Comparison of ENCODE assay signal across 1 cellular context in the genomic region with DNA sequence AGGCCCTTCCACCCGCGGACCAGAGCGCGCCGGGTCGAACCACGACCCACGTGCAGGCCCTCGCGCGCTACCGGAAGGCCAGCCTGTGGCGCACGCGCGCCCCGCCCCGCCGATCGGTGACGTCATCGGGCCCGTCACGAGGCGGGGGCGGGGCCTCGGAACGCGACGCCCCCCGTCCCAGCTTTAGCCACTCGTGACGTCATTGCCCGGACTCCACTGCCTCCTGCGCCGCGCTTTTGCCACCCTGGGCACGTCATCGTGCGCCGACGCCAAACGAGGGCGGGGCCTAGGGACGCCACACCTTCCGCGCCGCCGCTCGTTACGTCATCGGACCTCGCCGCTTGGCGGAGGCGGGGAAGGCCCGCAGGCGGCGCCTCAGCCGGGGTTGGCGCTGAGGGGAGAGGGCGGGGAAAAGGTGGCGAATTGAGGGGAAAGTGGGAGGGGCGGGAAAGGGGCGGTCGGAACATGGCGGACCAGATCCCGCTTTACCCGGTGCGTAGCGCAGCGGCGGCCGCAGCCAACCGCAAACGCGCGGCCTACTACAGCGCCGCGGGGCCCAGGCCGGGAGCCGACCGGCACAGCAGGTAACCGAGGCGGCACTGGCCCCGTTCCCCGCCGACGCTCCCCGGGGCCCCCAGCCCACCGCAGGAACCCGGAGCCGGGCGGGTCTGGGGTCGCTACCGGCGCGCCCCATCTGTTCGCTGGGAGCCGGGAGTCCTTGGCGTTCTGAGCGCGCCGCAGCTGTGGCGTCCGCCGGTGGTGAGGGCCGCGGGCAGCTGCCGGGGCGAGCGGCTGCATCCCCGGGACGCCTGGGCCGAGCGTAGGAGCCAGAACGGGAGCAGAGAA.
TF ChIP-seq lines count a peak whose summit lies in the region.

A gene with protein sequence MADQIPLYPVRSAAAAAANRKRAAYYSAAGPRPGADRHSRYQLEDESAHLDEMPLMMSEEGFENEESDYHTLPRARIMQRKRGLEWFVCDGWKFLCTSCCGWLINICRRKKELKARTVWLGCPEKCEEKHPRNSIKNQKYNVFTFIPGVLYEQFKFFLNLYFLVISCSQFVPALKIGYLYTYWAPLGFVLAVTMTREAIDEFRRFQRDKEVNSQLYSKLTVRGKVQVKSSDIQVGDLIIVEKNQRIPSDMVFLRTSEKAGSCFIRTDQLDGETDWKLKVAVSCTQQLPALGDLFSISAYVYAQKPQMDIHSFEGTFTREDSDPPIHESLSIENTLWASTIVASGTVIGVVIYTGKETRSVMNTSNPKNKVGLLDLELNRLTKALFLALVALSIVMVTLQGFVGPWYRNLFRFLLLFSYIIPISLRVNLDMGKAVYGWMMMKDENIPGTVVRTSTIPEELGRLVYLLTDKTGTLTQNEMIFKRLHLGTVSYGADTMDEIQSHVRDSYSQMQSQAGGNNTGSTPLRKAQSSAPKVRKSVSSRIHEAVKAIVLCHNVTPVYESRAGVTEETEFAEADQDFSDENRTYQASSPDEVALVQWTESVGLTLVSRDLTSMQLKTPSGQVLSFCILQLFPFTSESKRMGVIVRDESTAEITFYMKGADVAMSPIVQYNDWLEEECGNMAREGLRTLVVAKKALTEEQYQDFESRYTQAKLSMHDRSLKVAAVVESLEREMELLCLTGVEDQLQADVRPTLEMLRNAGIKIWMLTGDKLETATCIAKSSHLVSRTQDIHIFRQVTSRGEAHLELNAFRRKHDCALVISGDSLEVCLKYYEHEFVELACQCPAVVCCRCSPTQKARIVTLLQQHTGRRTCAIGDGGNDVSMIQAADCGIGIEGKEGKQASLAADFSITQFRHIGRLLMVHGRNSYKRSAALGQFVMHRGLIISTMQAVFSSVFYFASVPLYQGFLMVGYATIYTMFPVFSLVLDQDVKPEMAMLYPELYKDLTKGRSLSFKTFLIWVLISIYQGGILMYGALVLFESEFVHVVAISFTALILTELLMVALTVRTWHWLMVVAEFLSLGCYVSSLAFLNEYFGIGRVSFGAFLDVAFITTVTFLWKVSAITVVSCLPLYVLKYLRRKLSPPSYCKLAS (plus strand): TSS at position 449 of the 846 bp plus-strand sequence. CDS start 17 bp downstream, at position 466.

TF ChIP-seq in HepG2, 621 proteins besides CTCF, POLR2A, EP300 and RAD21 (continued from another document and continues in another):
- TF ChIP-seq THAP9 (CRISPR knock-in tag; IDR thresholded peaks at IDR 0.05; ENCODE audit: borderline replicate concordance) (peak; percentile 92), MBD4 (IDR thresholded peaks at IDR 0.05; ENCODE audit: borderline replicate concordance, low read length) (no peak), YEATS4 (CRISPR knock-in tag; IDR thresholded peaks at IDR 0.05; ENCODE audit: borderline replicate concordance) (peak; percentile 83; the same call in 1 of the 2 replicates), JUNB (CRISPR knock-in tag; IDR thresholded peaks at IDR 0.05; ENCODE audit: borderline replicate concordance) (no peak), ZNF136 (CRISPR knock-in tag; IDR thresholded peaks at IDR 0.05; ENCODE audit: low read depth) (no peak), ZNF687 (CRISPR knock-in tag; IDR thresholded peaks at IDR 0.05) (peak; percentile 91), CBFB (CRISPR knock-in tag; IDR thresholded peaks at IDR 0.05) (0 out of 2 replicates have a peak, but pooled peaks have one; percentile 47), HOXA3 (CRISPR knock-in tag; IDR thresholded peaks at IDR 0.05) (peak; percentile 100), ZNF556 (CRISPR knock-in tag; IDR thresholded peaks at IDR 0.05; ENCODE audit: borderline replicate concordance) (0 out of 2 replicates have a peak, but pooled peaks have one; percentile 33), GRHL1 (CRISPR knock-in tag; conservative IDR thresholded peaks at IDR 0.05) (no peak), ZNF776 (CRISPR knock-in tag; IDR thresholded peaks at IDR 0.05) (peak; percentile 82; the same call in 1 of the 2 replicates), KDM5B (CRISPR knock-in tag; IDR thresholded peaks at IDR 0.05; ENCODE audit: borderline replicate concordance) (peak; percentile 94), SRSF4 (IDR thresholded peaks at IDR 0.05; ENCODE audit: low read depth, low read length, poor library complexity, severe bottlenecking) (no peak), ZNF335 (CRISPR knock-in tag; IDR thresholded peaks at IDR 0.05) (peak; percentile 86; the same call in 1 of the 2 replicates), PCBP2 (optimal IDR thresholded peaks at IDR 0.05; ENCODE audit: low read depth, low read length, poor library complexity, severe bottlenecking) (no peak), ZBTB33 (CRISPR knock-in tag; IDR thresholded peaks at IDR 0.05) (peak; percentile 78; the same call in 1 of the 2 replicates), ZNF704 (CRISPR knock-in tag; IDR thresholded peaks at IDR 0.05; ENCODE audit: borderline replicate concordance) (no peak), ZNF672 (CRISPR knock-in tag; IDR thresholded peaks at IDR 0.05) (no peak), SP2 (CRISPR knock-in tag; IDR thresholded peaks at IDR 0.05) (peak; percentile 65), ZSCAN25 (CRISPR knock-in tag; IDR thresholded peaks at IDR 0.05) (peak; percentile 82), ZBTB20 (CRISPR knock-in tag; IDR thresholded peaks at IDR 0.05; ENCODE audit: borderline replicate concordance, low read depth) (no peak; the same call in 1 of the 2 replicates)
- TF ChIP-seq, protein P1, sequence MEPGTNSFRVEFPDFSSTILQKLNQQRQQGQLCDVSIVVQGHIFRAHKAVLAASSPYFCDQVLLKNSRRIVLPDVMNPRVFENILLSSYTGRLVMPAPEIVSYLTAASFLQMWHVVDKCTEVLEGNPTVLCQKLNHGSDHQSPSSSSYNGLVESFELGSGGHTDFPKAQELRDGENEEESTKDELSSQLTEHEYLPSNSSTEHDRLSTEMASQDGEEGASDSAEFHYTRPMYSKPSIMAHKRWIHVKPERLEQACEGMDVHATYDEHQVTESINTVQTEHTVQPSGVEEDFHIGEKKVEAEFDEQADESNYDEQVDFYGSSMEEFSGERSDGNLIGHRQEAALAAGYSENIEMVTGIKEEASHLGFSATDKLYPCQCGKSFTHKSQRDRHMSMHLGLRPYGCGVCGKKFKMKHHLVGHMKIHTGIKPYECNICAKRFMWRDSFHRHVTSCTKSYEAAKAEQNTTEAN (CRISPR knock-in tag; conservative IDR thresholded peaks at IDR 0.05), result no peak
- TF ChIP-seq, protein P2, sequence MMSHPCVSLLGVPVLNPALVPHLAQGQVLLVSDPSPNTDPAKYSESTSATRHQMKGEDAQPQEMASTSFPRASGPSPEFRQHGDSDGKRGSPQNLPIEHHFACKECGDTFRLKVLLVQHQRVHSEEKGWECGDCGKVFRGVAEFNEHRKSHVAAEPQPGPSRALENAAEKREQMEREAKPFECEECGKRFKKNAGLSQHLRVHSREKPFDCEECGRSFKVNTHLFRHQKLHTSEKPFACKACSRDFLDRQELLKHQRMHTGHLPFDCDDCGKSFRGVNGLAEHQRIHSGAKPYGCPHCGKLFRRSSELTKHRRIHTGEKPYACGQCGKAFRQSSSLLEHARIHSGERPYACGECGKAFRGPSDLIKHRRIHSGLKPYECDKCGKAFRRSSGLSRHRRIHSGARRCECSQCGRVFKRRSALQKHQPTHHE (CRISPR knock-in tag; IDR thresholded peaks at IDR 0.05; ENCODE audit: borderline replicate concordance), result no peak
- TF ChIP-seq, protein P3, sequence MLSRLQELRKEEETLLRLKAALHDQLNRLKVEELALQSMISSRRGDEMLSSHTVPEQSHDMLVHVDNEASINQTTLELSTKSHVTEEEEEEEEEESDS (CRISPR knock-in tag; IDR thresholded peaks at IDR 0.05; ENCODE audit: borderline replicate concordance), result no peak
- TF ChIP-seq, protein P4, sequence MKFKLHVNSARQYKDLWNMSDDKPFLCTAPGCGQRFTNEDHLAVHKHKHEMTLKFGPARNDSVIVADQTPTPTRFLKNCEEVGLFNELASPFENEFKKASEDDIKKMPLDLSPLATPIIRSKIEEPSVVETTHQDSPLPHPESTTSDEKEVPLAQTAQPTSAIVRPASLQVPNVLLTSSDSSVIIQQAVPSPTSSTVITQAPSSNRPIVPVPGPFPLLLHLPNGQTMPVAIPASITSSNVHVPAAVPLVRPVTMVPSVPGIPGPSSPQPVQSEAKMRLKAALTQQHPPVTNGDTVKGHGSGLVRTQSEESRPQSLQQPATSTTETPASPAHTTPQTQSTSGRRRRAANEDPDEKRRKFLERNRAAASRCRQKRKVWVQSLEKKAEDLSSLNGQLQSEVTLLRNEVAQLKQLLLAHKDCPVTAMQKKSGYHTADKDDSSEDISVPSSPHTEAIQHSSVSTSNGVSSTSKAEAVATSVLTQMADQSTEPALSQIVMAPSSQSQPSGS (CRISPR knock-in tag; IDR thresholded peaks at IDR 0.05), result peak; percentile 90
